In the genomic region with DNA sequence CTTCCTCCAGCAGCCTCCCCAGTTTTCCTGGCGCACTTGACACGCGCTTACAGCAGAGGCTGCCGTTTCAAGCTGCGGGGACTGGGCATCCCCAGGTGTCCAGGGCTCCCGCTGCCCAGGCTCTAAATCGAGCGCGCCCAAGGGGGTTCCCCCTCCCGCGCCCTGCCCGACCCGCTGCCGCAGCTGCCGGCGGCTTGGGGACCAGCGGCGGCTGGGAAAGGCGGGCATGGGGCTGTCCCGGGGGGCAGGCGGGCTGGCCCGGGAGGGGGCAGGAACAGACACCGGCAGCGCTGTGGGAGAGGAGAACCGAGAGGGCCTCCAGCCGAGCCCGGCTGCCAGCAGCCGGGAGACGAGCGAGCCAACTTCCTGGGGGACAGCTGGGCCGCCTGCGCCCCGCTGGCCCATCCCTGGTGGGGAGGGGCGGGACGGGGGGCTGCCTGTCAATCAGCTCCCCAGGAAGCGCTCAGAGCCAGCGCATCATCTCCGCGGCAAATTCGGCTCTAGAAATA, we compare ENCODE assay signal across 10 cellular contexts.
DNase-seq lines count a peak whose midpoint lies in the region; ATAC-seq and TF ChIP-seq lines count a peak whose summit lies in the region.
"Had no signal": no experiment of that assay in that cellular context is flagged by ENCODE, and none has a peak within 500 bp of the region (broad histone marks: within the 10 kb centered on the region; RNA-seq: fewer than 3 reads in every experiment).

No MANE protein-coding gene starts in this region.

- peak overlapping the region in 1 of 2 donors; percentile 51 for H3K4me3 Mint-ChIP-seq in stimulated activated naive B cell treated with anti-CD40 and anti-IgM and Interleukin-4, amounts not matched to agents 10 μg/mL and 1 μg/mL and 100 μg/mL, for 72 hours

- no peaks in the 10 kb centered on the region for H3K36me3 Mint-ChIP-seq in stimulated activated naive B cell treated with anti-CD40 and anti-IgM and Interleukin-4, amounts not matched to agents 10 μg/mL and 1 μg/mL and 100 μg/mL, for 72 hours

- no peaks in the 10 kb centered on the region for H3K9me3 ChIP-seq in iPS-18a (ENCODE audit: control insufficient read depth, low read depth, low read length)

- H3K27ac Mint-ChIP-seq in stimulated activated naive B cell treated with anti-CD40 and anti-IgM and Interleukin-4, amounts not matched to agents 10 μg/mL and 1 μg/mL and 100 μg/mL, for 72 hours = no peak overlapping the region

- H3K27ac ChIP-seq in iPS-18a (ENCODE audit: low read length) = no peak overlapping the region
- H3K27ac ChIP-seq: SK-N-MC had no signal

- ATAC-seq in SK-N-SH treated with all-trans-retinoic acid at 6 μM for 48 hours (peak; percentile 63), HG03175 (IDR thresholded peaks at IDR 0.05; ENCODE audit: unreplicated experiment) (no peak)
- peak; percentile 23 to 44 for ATAC-seq in stimulated activated naive B cell treated with anti-CD40 and anti-IgM and Interleukin-4, amounts not matched to agents 10 μg/mL and 1 μg/mL and 100 μg/mL, for 72 hours (replicated peaks)

- H3K4me3 ChIP-seq in iPS-18a (ENCODE audit: low read length) = peak overlapping the region; percentile 58
- H3K4me3 ChIP-seq: SK-N-MC had no signal

- H3K9ac ChIP-seq in iPS-18a (ENCODE audit: low read length) = no peak overlapping the region

- H3K4me1 ChIP-seq in iPS-18a (ENCODE audit: control insufficient read depth, low read depth, low read length) = peaks cover 5% of the 10 kb centered on the region

- H3K36me3 ChIP-seq in iPS-18a (ENCODE audit: control insufficient read depth, low read depth, low read length) = no peaks in the 10 kb centered on the region

- peak; percentile 48 for DNase-seq in NCI-H82 (lab: John Stamatoyannopoulos, UW)
- no peak for DNase-seq in NCI-H82 treated with DMSO at 0.1 percent for 48 hours (lab: John Stamatoyannopoulos, UW; ENCODE audit: unreplicated experiment)
- peak; percentile 19 for DNase-seq in stimulated activated naive B cell treated with anti-CD40 and anti-IgM and Interleukin-4, amounts not matched to agents 10 μg/mL and 1 μg/mL and 100 μg/mL, for 72 hours
- no peak for DNase-seq in midbrain (lab: John Stamatoyannopoulos, UW)
- DNase-seq in activated CD4-positive, alpha-beta T cell treated with anti-CD3 and anti-CD28 coated beads, Interleukin-2, amount 50 U/mL, for 4 hours = no peak
- DNase-seq: amniotic stem cell had no signal

- H3K9me3 Mint-ChIP-seq in stimulated activated naive B cell treated with anti-CD40 and anti-IgM and Interleukin-4, amounts not matched to agents 10 μg/mL and 1 μg/mL and 100 μg/mL, for 72 hours = no peaks in the 10 kb centered on the region

- H3K27me3 Mint-ChIP-seq in stimulated activated naive B cell treated with anti-CD40 and anti-IgM and Interleukin-4, amounts not matched to agents 10 μg/mL and 1 μg/mL and 100 μg/mL, for 72 hours = peaks cover 25 to 31% of the 10 kb centered on the region in 2 donors

- H3K4me1 Mint-ChIP-seq in stimulated activated naive B cell treated with anti-CD40 and anti-IgM and Interleukin-4, amounts not matched to agents 10 μg/mL and 1 μg/mL and 100 μg/mL, for 72 hours = peaks cover 29 to 40% of the 10 kb centered on the region in 2 donors

- H3K27me3 ChIP-seq in iPS-18a (ENCODE audit: control insufficient read depth, insufficient read depth, low read length) = peaks cover 32% of the 10 kb centered on the region

TF ChIP-seq in SK-N-SH treated with all-trans-retinoic acid at 6 μM for 48 hours, 23 proteins besides CTCF, POLR2A, EP300 and RAD21:
- TF ChIP-seq ISL1 (CRISPR knock-in tag; IDR thresholded peaks at IDR 0.05) (no peak), ESRRG (CRISPR knock-in tag; IDR thresholded peaks at IDR 0.05) (no peak), CREB5 (CRISPR knock-in tag; IDR thresholded peaks at IDR 0.05; ENCODE audit: low read depth) (no peak), RARB (CRISPR knock-in tag; IDR thresholded peaks at IDR 0.05) (no peak), TSHZ2 (CRISPR knock-in tag; IDR thresholded peaks at IDR 0.05) (no peak), PPARA (CRISPR knock-in tag; IDR thresholded peaks at IDR 0.05; ENCODE audit: borderline replicate concordance) (no peak), ZC3H10 (CRISPR knock-in tag; IDR thresholded peaks at IDR 0.05) (no peak), OSR1 (CRISPR knock-in tag; IDR thresholded peaks at IDR 0.05) (no peak), BACH2 (CRISPR knock-in tag; IDR thresholded peaks at IDR 0.05; ENCODE audit: borderline replicate concordance) (no peak), ZNF565 (CRISPR knock-in tag; conservative IDR thresholded peaks at IDR 0.05; ENCODE audit: low read depth) (no peak), CSDC2 (CRISPR knock-in tag; IDR thresholded peaks at IDR 0.05) (no peak), PATZ1 (CRISPR knock-in tag; IDR thresholded peaks at IDR 0.05; ENCODE audit: borderline replicate concordance) (no peak), ZNF70 (CRISPR knock-in tag; IDR thresholded peaks at IDR 0.05) (no peak), TOX (CRISPR knock-in tag; IDR thresholded peaks at IDR 0.05; ENCODE audit: borderline replicate concordance) (no peak)
- TF ChIP-seq, protein P1, sequence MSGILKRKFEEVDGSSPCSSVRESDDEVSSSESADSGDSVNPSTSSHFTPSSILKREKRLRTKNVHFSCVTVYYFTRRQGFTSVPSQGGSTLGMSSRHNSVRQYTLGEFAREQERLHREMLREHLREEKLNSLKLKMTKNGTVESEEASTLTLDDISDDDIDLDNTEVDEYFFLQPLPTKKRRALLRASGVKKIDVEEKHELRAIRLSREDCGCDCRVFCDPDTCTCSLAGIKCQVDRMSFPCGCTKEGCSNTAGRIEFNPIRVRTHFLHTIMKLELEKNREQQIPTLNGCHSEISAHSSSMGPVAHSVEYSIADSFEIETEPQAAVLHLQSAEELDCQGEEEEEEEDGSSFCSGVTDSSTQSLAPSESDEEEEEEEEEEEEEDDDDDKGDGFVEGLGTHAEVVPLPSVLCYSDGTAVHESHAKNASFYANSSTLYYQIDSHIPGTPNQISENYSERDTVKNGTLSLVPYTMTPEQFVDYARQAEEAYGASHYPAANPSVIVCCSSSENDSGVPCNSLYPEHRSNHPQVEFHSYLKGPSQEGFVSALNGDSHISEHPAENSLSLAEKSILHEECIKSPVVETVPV (CRISPR knock-in tag; IDR thresholded peaks at IDR 0.05) = no peak
TF ChIP-seq in SK-N-SH treated with all-trans-retinoic acid at 6 μM for 48 hours: peak in this region for 0.

Comparison
In these comparisons a context has a peak if more than half of its experiments do, and no peak if none do; other contexts are left out.
1. DNase-seq: peak in NCI-H82 (single experiment) and stimulated activated naive B cell treated with anti-CD40 and anti-IgM and Interleukin-4, amounts not matched to agents 10 μg/mL and 1 μg/mL and 100 μg/mL, for 72 hours (single experiment); none in NCI-H82 treated with DMSO at 0.1 percent for 48 hours (single experiment), midbrain (single experiment) and activated CD4-positive, alpha-beta T cell treated with anti-CD3 and anti-CD28 coated beads, Interleukin-2, amount 50 U/mL, for 4 hours (0 of 2).